In the genomic region with DNA sequence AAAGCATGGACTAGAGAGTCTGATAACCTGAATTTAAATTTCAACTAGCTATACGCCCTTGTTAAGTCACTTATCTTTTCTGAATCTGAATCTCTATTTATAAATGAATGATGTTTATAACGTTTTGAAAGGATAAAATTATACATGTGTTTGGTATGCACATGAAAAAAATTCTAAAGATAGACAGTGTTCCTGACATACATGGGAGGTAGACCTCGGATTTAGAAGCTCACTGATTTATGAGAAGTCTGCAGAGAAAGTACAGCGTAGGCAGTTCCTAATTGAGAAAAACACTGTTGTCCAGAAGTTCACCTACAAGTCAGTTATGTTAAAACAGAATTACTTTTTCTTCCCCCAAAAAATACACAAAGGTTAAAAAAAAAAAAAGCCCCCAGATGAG, we compare ENCODE assay signal across 18 cellular contexts. TPM values are rescaled to one million over a fixed set of nuclear protein-coding genes. Genes with fewer than 3 reads are reported as not detected.
A peak's percentile ranks its signal among the peaks of the same experiment; 100 is the strongest.
DNase-seq lines count a peak whose midpoint lies in the region; ATAC-seq and TF ChIP-seq lines count a peak whose summit lies in the region.
"Had no signal": no experiment of that assay in that cellular context is flagged by ENCODE, and none has a peak within 500 bp of the region (broad histone marks: within the 10 kb centered on the region; RNA-seq: fewer than 3 reads in every experiment).

No MANE protein-coding gene starts in this region.

- no peaks in the 10 kb centered on the region for H3K4me1 ChIP-seq in osteoblast (ENCODE audit: insufficient read depth, low read length)
- H3K4me1 ChIP-seq: A549 had no signal

- no peaks in the 10 kb centered on the region for H3K36me3 ChIP-seq in osteoblast (ENCODE audit: insufficient read depth, low read length)

- H3K9me3 Mint-ChIP-seq in HFFc6 (no peaks in the 10 kb centered on the region), nephron (peaks cover 16% of the 10 kb centered on the region)

- H3K9me3 ChIP-seq in osteoblast (ENCODE audit: low read depth, low read length), result no peaks in the 10 kb centered on the region
- H3K9me3 ChIP-seq: A549 had no signal

- H3K27ac Mint-ChIP-seq in HFFc6 (peak overlapping the region; percentile 27; the same call in 1 of the 2 replicates), nephron (peak overlapping the region; percentile 30 to 68 (median 64))
- H3K27ac Mint-ChIP-seq: CD4-positive, alpha-beta memory T cell had no signal

- ATAC-seq in activated CD4-positive, CD25-positive, alpha-beta regulatory T cell treated with anti-CD3 and anti-CD28 coated beads, Interleukin-2, amount 50 U/mL, for 24 hours, result no peak
- ATAC-seq in GM21723 (IDR thresholded peaks at IDR 0.05; ENCODE audit: unreplicated experiment), result no peak
- ATAC-seq: A549 had no signal

- H2AFZ ChIP-seq in osteoblast (ENCODE audit: low read length), result no peak overlapping the region
- H2AFZ ChIP-seq: GM23248 had no signal

- H3K36me3 Mint-ChIP-seq in HFFc6 (ENCODE audit: low read depth) (peaks cover 15% of the 10 kb centered on the region), nephron (ENCODE audit: low read depth) (peaks cover 52% of the 10 kb centered on the region)
- H3K36me3 Mint-ChIP-seq: CD4-positive, alpha-beta memory T cell had no signal

- peaks cover 10% of the 10 kb centered on the region for H4K20me1 ChIP-seq in osteoblast (ENCODE audit: insufficient read depth, low read length)

- DNase-seq in HFFc6 (no peak), osteoblast (ENCODE audit: insufficient read length, low spot score, missing footprints) (peak; percentile 11), NCI-H524 treated with DMSO at 0.1 percent for 48 hours (lab: John Stamatoyannopoulos, UW) (no peak), OCI-M2 (lab: John Stamatoyannopoulos, UW; ENCODE audit: unreplicated experiment) (no peak)
- DNase-seq: 8988T; C1 segment of cervical spinal cord; Calu3; CD4-positive, alpha-beta memory T cell; COR-L47; DMS53; DMS79 treated with DMSO at 0.1 percent for 48 hours; GM23248; H7; HCEC 1CT had no signal

- H3K4me3 Mint-ChIP-seq in HFFc6, result no peak overlapping the region
- no peak overlapping the region for H3K4me3 Mint-ChIP-seq in nephron
- H3K4me3 Mint-ChIP-seq: CD4-positive, alpha-beta memory T cell had no signal

- no peaks in the 10 kb centered on the region for H3K27me3 ChIP-seq in osteoblast (ENCODE audit: insufficient read depth, low read length)

- H3K4me2 ChIP-seq in osteoblast (ENCODE audit: insufficient read depth, low read length), result no peak overlapping the region
- H3K4me2 ChIP-seq: A549 had no signal

- H3K4me1 Mint-ChIP-seq in HFFc6 (ENCODE audit: low read depth) (peaks cover 15% of the 10 kb centered on the region), nephron (peaks cover 10% of the 10 kb centered on the region)
- H3K4me1 Mint-ChIP-seq: CD4-positive, alpha-beta memory T cell had no signal

- peaks cover 43% of the 10 kb centered on the region for H3K79me2 ChIP-seq in osteoblast (ENCODE audit: insufficient read depth, low read length)

- H3K27me3 Mint-ChIP-seq in HFFc6 (ENCODE audit: insufficient read depth) (no peaks in the 10 kb centered on the region; the same call in none of the 2 replicates), nephron (ENCODE audit: low read depth) (no peaks in the 10 kb centered on the region)
- H3K27me3 Mint-ChIP-seq: CD4-positive, alpha-beta memory T cell had no signal

- TF ChIP-seq CTCF in HFFc6 (IDR thresholded peaks at IDR 0.05) (no peak), nephron (IDR thresholded peaks at IDR 0.05; ENCODE audit: unreplicated experiment in 3 of 3) (no peak), osteoblast (IDR thresholded peaks at IDR 0.05; ENCODE audit: extremely low read depth, low read depth, low read length) (no peak)

- no peak overlapping the region for H3K4me3 ChIP-seq in osteoblast (ENCODE audit: insufficient read depth, low read length)
- H3K4me3 ChIP-seq: A549, GM23248 had no signal

- no peak overlapping the region for H3K27ac ChIP-seq in osteoblast (ENCODE audit: low read depth, low read length)
- H3K27ac ChIP-seq: A549, GM23248 had no signal

RNA-seq across cellular contexts. Expression of a gene that starts 26.6 kb away (rescaled TPM):
- total RNA-seq in HFFc6 (2021; fragmentation: NEBNext Ultra II Directional; extraction: Animal tissue kit (Norgen Biotek cat#: 25700)), result 10 to 100 TPM; 25.2 to 27.5 (median 26.9) TPM
- 58.3 and 66.6 TPM in 2 replicates for total RNA-seq in osteoblast
- total RNA-seq: Calu3; CD4-positive, alpha-beta memory T cell had no signal
